Comparison of ENCODE assay signal across 1 cellular context in the genomic region with DNA sequence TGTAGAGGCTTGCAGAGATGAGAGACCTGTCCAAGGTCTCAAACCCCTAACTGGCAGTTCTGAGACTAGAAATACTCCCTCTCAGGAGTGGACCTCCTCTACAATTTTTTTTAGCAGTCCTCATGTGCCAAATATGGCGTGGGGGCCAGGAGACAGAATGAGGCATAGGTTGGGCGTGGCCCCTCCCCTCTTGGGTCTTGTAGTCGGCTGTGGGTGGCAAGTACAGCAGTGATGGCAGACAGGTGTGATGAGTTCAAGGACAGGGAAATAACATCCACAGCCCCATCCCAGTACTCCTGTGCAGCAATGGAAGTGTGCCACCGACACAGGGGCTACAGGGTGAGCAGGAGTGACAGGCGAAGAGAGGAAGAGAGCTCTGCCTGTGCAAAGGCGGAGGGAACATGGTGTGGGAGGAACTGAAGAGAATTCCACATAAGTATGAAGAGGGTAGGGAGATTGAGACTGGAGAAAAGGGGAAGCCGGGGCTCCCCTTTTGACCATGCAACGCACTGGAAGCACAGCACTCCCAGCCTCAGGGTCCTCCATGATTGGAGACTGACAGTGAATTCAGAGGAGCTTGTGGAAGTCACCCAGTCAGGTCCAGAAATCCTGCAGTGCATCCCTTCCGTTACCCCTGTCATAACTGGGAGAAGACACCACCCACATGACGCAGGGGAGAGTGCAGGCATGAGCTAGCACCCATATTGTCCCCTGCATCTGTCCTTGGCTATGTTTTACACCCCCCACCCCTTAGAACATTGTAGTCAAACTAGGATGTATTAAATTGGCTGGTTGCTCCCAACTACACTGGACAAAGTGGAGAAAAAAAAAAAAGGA.
TF ChIP-seq lines count a peak whose summit lies in the region.

No MANE protein-coding gene starts in this region.

TF ChIP-seq in GM12878, 131 proteins besides CTCF, POLR2A, EP300 and RAD21:
- TF ChIP-seq POLR2AphosphoS5 (IDR thresholded peaks at IDR 0.05; ENCODE audit: low read length) (peak; percentile 80), SRF (IDR thresholded peaks at IDR 0.05; ENCODE audit: low read depth in 2 of 2, low read length in 2 of 2) (peak; percentile 38 to 61; a peak in 2 of 4 replicates), ATF7 (IDR thresholded peaks at IDR 0.05; ENCODE audit: low read depth) (no peak), POLR2AphosphoS2 (IDR thresholded peaks at IDR 0.05; ENCODE audit: low read depth, low read length) (peak; percentile 61)
TF ChIP-seq in GM12878: peak in this region for 3.
